1 cellular context compared by ENCODE assay signal in genomic region chr7:91239772-91240171, GRCh38.
TF ChIP-seq lines count a peak whose summit lies in the region.

No MANE protein-coding gene starts in this region.

TF ChIP-seq in IMR-90, 13 proteins besides CTCF, POLR2A, EP300 and RAD21:
- TF ChIP-seq CHD1 (IDR thresholded peaks at IDR 0.05; ENCODE audit: low read depth, low read length) = no peak
- TF ChIP-seq MAZ (IDR thresholded peaks at IDR 0.05; ENCODE audit: borderline replicate concordance, low read depth, low read length) = no peak
- TF ChIP-seq SMC3 (IDR thresholded peaks at IDR 0.05; ENCODE audit: low read depth, low read length) = no peak
- TF ChIP-seq MAFK (IDR thresholded peaks at IDR 0.05; ENCODE audit: low read depth, low read length) = no peak
- no peak for TF ChIP-seq BHLHE40 (IDR thresholded peaks at IDR 0.05; ENCODE audit: low read depth, low read length)
- no peak for TF ChIP-seq CEBPB (IDR thresholded peaks at IDR 0.05; ENCODE audit: low read depth, low read length)
- TF ChIP-seq RCOR1 (IDR thresholded peaks at IDR 0.05; ENCODE audit: insufficient replicate concordance, low read length) = no peak
- no peak for TF ChIP-seq USF2 (IDR thresholded peaks at IDR 0.05; ENCODE audit: low read depth, low read length)
- TF ChIP-seq NFE2L2 (IDR thresholded peaks at IDR 0.05; ENCODE audit: low read depth, low read length) = no peak
- TF ChIP-seq ELK1 (IDR thresholded peaks at IDR 0.05; ENCODE audit: borderline replicate concordance, low read depth, low read length) = no peak
- no peak for TF ChIP-seq FOS (IDR thresholded peaks at IDR 0.05; ENCODE audit: low read depth, low read length)
- no peak for TF ChIP-seq RFX5 (IDR thresholded peaks at IDR 0.05; ENCODE audit: low read depth, low read length)
- no peak for TF ChIP-seq MXI1 (IDR thresholded peaks at IDR 0.05; ENCODE audit: borderline replicate concordance, low read depth, low read length)
